Comparison of ENCODE assay signal across 8 cellular contexts in genomic region chr12:6937481-6938352, GRCh38. TPM values are rescaled to one million over a fixed set of nuclear protein-coding genes. Genes with fewer than 3 reads are reported as not detected.
DNase-seq lines count a peak whose midpoint lies in the region; ATAC-seq, FAIRE-seq and TF ChIP-seq lines count a peak whose summit lies in the region.

No MANE protein-coding gene starts in this region.

- FAIRE-seq in H1 (lab: Jason Lieb, UNC), result peak; percentile 90

- H2BK120ac ChIP-seq in H1 (replicated peaks; ENCODE audit: low read depth, low read length) (peak overlapping the region; percentile 25), mesendoderm (ENCODE audit: low read depth, low read length) (no peak overlapping the region)

- H3K56ac ChIP-seq in H1 (replicated peaks; ENCODE audit: insufficient read length, low read depth, low read length), result peak overlapping the region; percentile 65
- peak overlapping the region; percentile 88 for H3K56ac ChIP-seq in mesendoderm (ENCODE audit: low read length)

- peaks cover 60% of the 10 kb centered on the region for H3K36me3 ChIP-seq in HUES48 (ENCODE audit: control insufficient read depth, insufficient read depth, low read length)
- H3K36me3 ChIP-seq in H1 (ENCODE audit: control insufficient read depth in 2 of 4, insufficient read depth in 4 of 4, low read length in 3 of 4), result peaks cover 14 to 48% (median 31%) of the 10 kb centered on the region in 4 experiments
- peaks cover 20% of the 10 kb centered on the region for H3K36me3 ChIP-seq in mesendoderm (ENCODE audit: control insufficient read depth, insufficient read depth, low read length)

- WGBS in H1 (ENCODE audit: extremely low coverage in 1 of 2, insufficient coverage in 1 of 2, insufficient read length in 1 of 2, insufficient replicate concordance in 2 of 2, low coverage in 1 of 2, low lambda C conversion rate in 2 of 2, missing lambda C conversion rate in 1 of 2), 2 experiments, result 2% methylated on average over 66 of the region's 80 CpGs; no CpG with 5 or more reads in 1 of the 2 experiments
- WGBS in mesendoderm (ENCODE audit: extremely low coverage, insufficient coverage, low lambda C conversion rate), result no CpG with 5 or more reads among the region's 80 CpGs

- H4K8ac ChIP-seq in H1 (ENCODE audit: extremely low read depth, insufficient read depth, low read length), result peak overlapping the region; percentile 96; the same call in 1 of the 2 replicates
- peak overlapping the region; percentile 87 for H4K8ac ChIP-seq in mesendoderm (ENCODE audit: low read depth, low read length)

- peaks cover 7% of the 10 kb centered on the region; the same call in 1 of the 2 replicates for H3K4me1 ChIP-seq in HUES48 (ENCODE audit: control insufficient read depth, insufficient read depth, low read length)
- H3K4me1 ChIP-seq in H1 (replicated peaks in 1 of 4; ENCODE audit: control insufficient read depth in 3 of 4, insufficient read depth in 4 of 4, low read length in 3 of 4), result peaks cover 0 to 13% (median 5%) of the 10 kb centered on the region in 4 experiments; a peak in 5 of 7 replicates
- peaks cover 2% of the 10 kb centered on the region for H3K4me1 ChIP-seq in mesendoderm (ENCODE audit: control insufficient read depth, low read depth, low read length)

- peak overlapping the region; percentile 71 for H3K4me3 ChIP-seq in HUES48 (ENCODE audit: low read depth, low read length)
- H3K4me3 ChIP-seq in H1 (ENCODE audit: extremely low read depth in 1 of 4, insufficient read depth in 2 of 4, low read depth in 3 of 4, low read length in 4 of 4), result peak overlapping the region; percentile 42 to 69 (median 58)
- peak overlapping the region; percentile 19 for H3K4me3 ChIP-seq in mesendoderm (ENCODE audit: low read length)

- CTCF ChIA-PET in H1 (lab: Charles Lee; ENCODE audit: partially characterized antibody), result interaction anchor here (0.6 to 20.2 kb wide), 18 partner anchors 12 to 624 kb away, joined by 3 to 253 read pairs (median 3); partner anchors contain the start of genes ATN1, SPSB2 and TPI1

- peak in 2 of 3 experiments; percentile 90 to 99; a peak in 3 of 4 replicates for TF ChIP-seq CTCF in H1 (IDR thresholded peaks at IDR 0.05; ENCODE audit: control extremely low read depth in 1 of 3, insufficient read depth in 1 of 3, low read depth in 1 of 3, low read length in 3 of 3)

- peak overlapping the region; percentile 98 for H3K27ac ChIP-seq in HUES48 (ENCODE audit: low read depth, low read length)
- H3K27ac ChIP-seq in H1 (ENCODE audit: low read depth, low read length), result peak overlapping the region; percentile 90
- H3K27ac ChIP-seq in mesendoderm (ENCODE audit: low read depth, low read length), result peak overlapping the region; percentile 64

- no peak overlapping the region for H3K23ac ChIP-seq in H1 (ENCODE audit: insufficient read length)
- H3K23ac ChIP-seq in mesendoderm (ENCODE audit: low read length), result no peak overlapping the region

- TF ChIP-seq POLR2A in H1 (IDR thresholded peaks at IDR 0.05; ENCODE audit: control extremely low read depth in 1 of 2, low read depth in 2 of 2, low read length in 2 of 2), result peak in 1 of 2 experiments; percentile 93; a peak in 2 of 3 replicates

- H2AK5ac ChIP-seq in H1 (ENCODE audit: low read depth, low read length) (no peak overlapping the region), mesendoderm (ENCODE audit: low read length) (no peak overlapping the region)

- H3K23me2 ChIP-seq in H1 (ENCODE audit: low read depth, low read length), result peaks cover 4% of the 10 kb centered on the region; the same call in 1 of the 2 replicates

- H2BK5ac ChIP-seq in H1 (ENCODE audit: low read depth, low read length) (peak overlapping the region; percentile 79), mesendoderm (ENCODE audit: low read length) (no peak overlapping the region)

- H3K18ac ChIP-seq in H1 (ENCODE audit: extremely low read depth, low read length), result peak overlapping the region; percentile 85
- peak overlapping the region; percentile 51 for H3K18ac ChIP-seq in mesendoderm (ENCODE audit: low read length)

- H2BK12ac ChIP-seq in H1 (ENCODE audit: low read depth, low read length), result 0 out of 2 replicates have a peak overlapping the region, but pooled peaks have one; percentile 55

- ATAC-seq in GM21360 (IDR thresholded peaks at IDR 0.05; ENCODE audit: unreplicated experiment), result peak; percentile 83

- H2BK15ac ChIP-seq in H1 (ENCODE audit: low read length) (no peak overlapping the region; the same call in 1 of the 2 replicates), mesendoderm (replicated peaks; ENCODE audit: low read depth) (no peak overlapping the region)

- peak; percentile 56 to 63; a peak in 1 of 3 replicates for TF ChIP-seq EP300 in H1 (IDR thresholded peaks at IDR 0.05; ENCODE audit: borderline replicate concordance in 1 of 2, low read depth in 2 of 2, low read length in 2 of 2)

- H4K20me1 ChIP-seq in H1 (replicated peaks in 1 of 2; ENCODE audit: control insufficient read depth in 1 of 2, insufficient read depth in 2 of 2, low read length in 2 of 2), result peaks cover 8 to 10% of the 10 kb centered on the region in 2 experiments

- TF ChIP-seq RAD21 in H1 (IDR thresholded peaks at IDR 0.05 in 1 of 2, conservative IDR thresholded peaks at IDR 0.05 in 1 of 2; ENCODE audit: low read depth in 2 of 2, low read length in 2 of 2), result peak; percentile 51 to 53; a peak in 3 of 4 replicates

- H3K4me2 ChIP-seq in H1 (ENCODE audit: insufficient read depth in 1 of 2, low read depth in 2 of 2, low read length in 2 of 2), result peak overlapping the region; percentile 46 to 71
- H3K4me2 ChIP-seq in mesendoderm (ENCODE audit: low read length), result peak overlapping the region; percentile 53

- H3K79me1 ChIP-seq in H1 (ENCODE audit: low read depth, low read length) (peaks cover 7% of the 10 kb centered on the region; the same call in 1 of the 2 replicates), mesendoderm (ENCODE audit: low read length) (peaks cover 9% of the 10 kb centered on the region)

- H4K5ac ChIP-seq in H1 (ENCODE audit: insufficient read length, low read depth, low read length), result peak overlapping the region; percentile 85
- H4K5ac ChIP-seq in mesendoderm (ENCODE audit: low read length), result no peak overlapping the region

- H4K91ac ChIP-seq in H1 (replicated peaks; ENCODE audit: insufficient read length, low read length), result peak overlapping the region; percentile 88

- H3K27me3 ChIP-seq in HUES48 (ENCODE audit: control insufficient read depth, insufficient read depth, low read length) (no peaks in the 10 kb centered on the region), H1 (replicated peaks in 1 of 4; ENCODE audit: control insufficient read depth in 3 of 4, extremely low read depth in 1 of 4, insufficient read depth in 3 of 4, low read length in 3 of 4) (no peaks in the 10 kb centered on the region), mesendoderm (ENCODE audit: insufficient read depth, low read length, poor library complexity) (no peaks in the 10 kb centered on the region)

- no peak overlapping the region for H2BK20ac ChIP-seq in H1 (ENCODE audit: low read length)

- no peak overlapping the region for H3K4ac ChIP-seq in H1 (replicated peaks; ENCODE audit: insufficient read length, low read depth, low read length)
- H3K4ac ChIP-seq in mesendoderm (ENCODE audit: low read depth, low read length), result peak overlapping the region; percentile 74

- no peaks in the 10 kb centered on the region for H3K9me3 ChIP-seq in HUES48 (ENCODE audit: control insufficient read depth, insufficient read depth, low read length)
- H3K9me3 ChIP-seq in H1 (ENCODE audit: insufficient read depth in 2 of 2, low read depth in 1 of 2, low read length in 1 of 2), result no peaks in the 10 kb centered on the region

- H2AFZ ChIP-seq in H1 (ENCODE audit: low read length), result no peak overlapping the region

- no peak overlapping the region for H3K14ac ChIP-seq in H1 (ENCODE audit: insufficient read length)

- POLR2A ChIA-PET in H1 (lab: Charles Lee; ENCODE audit: partially characterized antibody), result interaction anchor here (0.6 to 44.0 kb wide), 14 partner anchors 4 to 245 kb away, joined by 3 to 1596 read pairs (median 4); partner anchors contain the start of genes ATN1, C12orf57, CDCA3 and EMG1

- H3K79me2 ChIP-seq in H1 (ENCODE audit: control insufficient read depth in 1 of 2, insufficient read depth in 2 of 2, low read length in 2 of 2) (peaks cover 0 to 3% of the 10 kb centered on the region in 2 experiments; a peak in 2 of 4 replicates), mesendoderm (ENCODE audit: control insufficient read depth, insufficient read depth, low read length) (peaks cover 6% of the 10 kb centered on the region)

- peak; percentile 95 for DNase-seq in Caki2 (ENCODE audit: low read depth)
- DNase-seq in NOMO-1 treated with dmso at 0.1 percent for 144 hours (lab: John Stamatoyannopoulos, UW; ENCODE audit: unreplicated experiment), result peak; percentile 96
- peak; percentile 79 for DNase-seq in activated CD8-positive, alpha-beta memory T cell treated with anti-CD3 and anti-CD28 coated beads, Interleukin-2, amount 50 U/mL, for 1 hour (ENCODE audit: extremely low read depth)
- peak in 1 of 2 experiments; percentile 93 for DNase-seq in H1 (ENCODE audit: low read depth in 1 of 2, low spot score in 2 of 2)
- DNase-seq in mesendoderm, result peak; percentile 99
- peak; percentile 85 for DNase-seq in stimulated activated CD8-positive, alpha-beta memory T cell treated with anti-CD3 and anti-CD28 coated beads, Interleukin-15, amount 100 ng/mL, for 1 hour (ENCODE audit: low read depth)

- H3K9ac ChIP-seq in HUES48 (ENCODE audit: low read depth, low read length) (peak overlapping the region; percentile 88), H1 (replicated peaks in 1 of 4; ENCODE audit: extremely low read depth in 1 of 4, low read depth in 3 of 4, low read length in 3 of 4) (peak overlapping the region; percentile 78 to 95 (median 86)), mesendoderm (ENCODE audit: low read length) (peak overlapping the region; percentile 86)

- in situ Hi-C loops in Caki2 (cut with HindIII; ENCODE audit: low pct_unique_long_range_greater_than_20kb, low sequenced_read_pairs), result no loop called here

RNA-seq across cellular contexts. Expression of gene RNU7-1, which starts 5.9 kb away (rescaled TPM):
- total RNA-seq in Caki2 (2014; rRNA removed; shearing (Covaris generic); ENCODE audit: low replicate concordance), result not detected in 2 replicates
- total RNA-seq in H1 (2021; fragmentation: NEBNext Ultra II Directional; extraction: Animal tissue kit (Norgen Biotek cat#: 25700)), result not detected in 2 replicates
- not detected in 2 replicates for polyA plus RNA-seq in H1 (2011; rRNA removed)
- polyA plus RNA-seq in H1 (2011; cell fraction: cytosol; rRNA removed), result not detected
- polyA plus RNA-seq in H1 (2011; cell fraction: nucleus; rRNA removed), result not detected
- not detected in 4 replicates for polyA plus RNA-seq in H1 (2012, experiment 1 of 2)
- polyA plus RNA-seq in H1 (2012, experiment 2 of 2), result not detected
- not detected for polyA plus RNA-seq in H1 (2013, experiment 1 of 2)
- not detected for polyA plus RNA-seq in H1 (2013, experiment 2 of 2)
- polyA minus RNA-seq in H1 (2011; rRNA and poly(A)+ RNA removed), result not detected in 2 replicates
- polyA minus RNA-seq in H1 (2011; cell fraction: cytosol; rRNA and poly(A)+ RNA removed), result not detected
- polyA minus RNA-seq in H1 (2011; cell fraction: nucleus; rRNA and poly(A)+ RNA removed), result not detected
- not detected for polyA plus RNA-seq in mesendoderm (2013, experiment 1 of 2)
- not detected for polyA plus RNA-seq in mesendoderm (2013, experiment 2 of 2)

RNA-seq across cellular contexts. Expression of gene C12orf57, which starts 6.1 kb away (rescaled TPM):
- 105 and 107 TPM in 2 replicates for total RNA-seq in Caki2 (2014; rRNA removed; shearing (Covaris generic); ENCODE audit: low replicate concordance)
- 174 and 185 TPM in 2 replicates for total RNA-seq in H1 (2021; fragmentation: NEBNext Ultra II Directional; extraction: Animal tissue kit (Norgen Biotek cat#: 25700))
- 993 and 1,124 TPM in 2 replicates for polyA plus RNA-seq in H1 (2011; rRNA removed)
- polyA plus RNA-seq in H1 (2011; cell fraction: cytosol; rRNA removed), result 811 TPM
- 653 TPM for polyA plus RNA-seq in H1 (2011; cell fraction: nucleus; rRNA removed)
- 167 to 390 TPM (median 374 TPM) in 4 replicates for polyA plus RNA-seq in H1 (2012, experiment 1 of 2)
- 596 TPM for polyA plus RNA-seq in H1 (2012, experiment 2 of 2)
- polyA plus RNA-seq in H1 (2013, experiment 1 of 2), result 206 TPM
- polyA plus RNA-seq in H1 (2013, experiment 2 of 2), result 192 TPM
- 66.6 and 106 TPM in 2 replicates for polyA minus RNA-seq in H1 (2011; rRNA and poly(A)+ RNA removed)
- 76.3 TPM for polyA minus RNA-seq in H1 (2011; cell fraction: cytosol; rRNA and poly(A)+ RNA removed)
- 112 TPM for polyA minus RNA-seq in H1 (2011; cell fraction: nucleus; rRNA and poly(A)+ RNA removed)
- polyA plus RNA-seq in mesendoderm (2013, experiment 1 of 2), result 146 TPM
- 141 TPM for polyA plus RNA-seq in mesendoderm (2013, experiment 2 of 2)

RNA-seq across cellular contexts. Expression of gene ATN1, which starts 10.0 kb away (rescaled TPM):
- total RNA-seq in Caki2 (2014; rRNA removed; shearing (Covaris generic); ENCODE audit: low replicate concordance), result 0.84 and 2.8 TPM in 2 replicates
- 69.6 and 73.4 TPM in 2 replicates for total RNA-seq in H1 (2021; fragmentation: NEBNext Ultra II Directional; extraction: Animal tissue kit (Norgen Biotek cat#: 25700))
- 20.6 and 43.0 TPM in 2 replicates for polyA plus RNA-seq in H1 (2011; rRNA removed)
- polyA plus RNA-seq in H1 (2011; cell fraction: cytosol; rRNA removed), result 13.5 TPM
- 178 TPM for polyA plus RNA-seq in H1 (2011; cell fraction: nucleus; rRNA removed)
- polyA plus RNA-seq in H1 (2012, experiment 1 of 2), result 61.7 to 82.1 TPM (median 77.4 TPM) in 4 replicates
- polyA plus RNA-seq in H1 (2012, experiment 2 of 2), result 48.0 TPM
- polyA plus RNA-seq in H1 (2013, experiment 1 of 2), result 51.3 TPM
- polyA plus RNA-seq in H1 (2013, experiment 2 of 2), result 48.3 TPM
- 11.4 and 14.0 TPM in 2 replicates for polyA minus RNA-seq in H1 (2011; rRNA and poly(A)+ RNA removed)
- 37.6 TPM for polyA minus RNA-seq in H1 (2011; cell fraction: cytosol; rRNA and poly(A)+ RNA removed)
- 42.3 TPM for polyA minus RNA-seq in H1 (2011; cell fraction: nucleus; rRNA and poly(A)+ RNA removed)
- 69.5 TPM for polyA plus RNA-seq in mesendoderm (2013, experiment 1 of 2)
- 69.1 TPM for polyA plus RNA-seq in mesendoderm (2013, experiment 2 of 2)

RNA-seq across cellular contexts. Expression of gene PTPN6, which starts 13.4 kb away (rescaled TPM):
- 28.3 and 30.2 TPM in 2 replicates for total RNA-seq in Caki2 (2014; rRNA removed; shearing (Covaris generic); ENCODE audit: low replicate concordance)
- 25.7 and 28.4 TPM in 2 replicates for total RNA-seq in H1 (2021; fragmentation: NEBNext Ultra II Directional; extraction: Animal tissue kit (Norgen Biotek cat#: 25700))
- 16.3 and 22.6 TPM in 2 replicates for polyA plus RNA-seq in H1 (2011; rRNA removed)
- 21.3 TPM for polyA plus RNA-seq in H1 (2011; cell fraction: cytosol; rRNA removed)
- polyA plus RNA-seq in H1 (2011; cell fraction: nucleus; rRNA removed), result 32.9 TPM
- polyA plus RNA-seq in H1 (2012, experiment 1 of 2), result 34.9 to 37.3 TPM (median 36.6 TPM) in 4 replicates
- 28.9 TPM for polyA plus RNA-seq in H1 (2012, experiment 2 of 2)
- polyA plus RNA-seq in H1 (2013, experiment 1 of 2), result 23.2 TPM
- 25.8 TPM for polyA plus RNA-seq in H1 (2013, experiment 2 of 2)
- polyA minus RNA-seq in H1 (2011; rRNA and poly(A)+ RNA removed), result 12.4 and 24.5 TPM in 2 replicates
- 17.8 TPM for polyA minus RNA-seq in H1 (2011; cell fraction: cytosol; rRNA and poly(A)+ RNA removed)
- 9.1 TPM for polyA minus RNA-seq in H1 (2011; cell fraction: nucleus; rRNA and poly(A)+ RNA removed)
- 13.2 TPM for polyA plus RNA-seq in mesendoderm (2013, experiment 1 of 2)
- 14.1 TPM for polyA plus RNA-seq in mesendoderm (2013, experiment 2 of 2)

RNA-seq across cellular contexts. Expression of gene ENO2, which starts 23.3 kb away (rescaled TPM):
- total RNA-seq in Caki2 (2014; rRNA removed; shearing (Covaris generic); ENCODE audit: low replicate concordance), result 91.9 and 127 TPM in 2 replicates
- 90.9 and 92.4 TPM in 2 replicates for total RNA-seq in H1 (2021; fragmentation: NEBNext Ultra II Directional; extraction: Animal tissue kit (Norgen Biotek cat#: 25700))
- polyA plus RNA-seq in H1 (2011; rRNA removed), result 102 and 126 TPM in 2 replicates
- polyA plus RNA-seq in H1 (2011; cell fraction: cytosol; rRNA removed), result 137 TPM
- 300 TPM for polyA plus RNA-seq in H1 (2011; cell fraction: nucleus; rRNA removed)
- 110 to 167 TPM (median 137 TPM) in 4 replicates for polyA plus RNA-seq in H1 (2012, experiment 1 of 2)
- 110 TPM for polyA plus RNA-seq in H1 (2012, experiment 2 of 2)
- 47.4 TPM for polyA plus RNA-seq in H1 (2013, experiment 1 of 2)
- polyA plus RNA-seq in H1 (2013, experiment 2 of 2), result 42.8 TPM
- polyA minus RNA-seq in H1 (2011; rRNA and poly(A)+ RNA removed), result 82.7 and 92.1 TPM in 2 replicates
- polyA minus RNA-seq in H1 (2011; cell fraction: cytosol; rRNA and poly(A)+ RNA removed), result 37.7 TPM
- polyA minus RNA-seq in H1 (2011; cell fraction: nucleus; rRNA and poly(A)+ RNA removed), result 66.1 TPM
- polyA plus RNA-seq in mesendoderm (2013, experiment 1 of 2), result 12.1 TPM
- 12.4 TPM for polyA plus RNA-seq in mesendoderm (2013, experiment 2 of 2)

Comparison
In these comparisons a context has a peak if more than half of its experiments do, and no peak if none do; other contexts are left out.
1. H3K4me3 ChIP-seq: peak in every context shown above with its lines; median percentile 71 in HUES48; 58 in H1; 19 in mesendoderm.
2. RNA of gene ATN1, which starts 10.0 kb away (total RNA-seq): 69.6 to 73.4 TPM in H1; 0.84 to 2.8 TPM in Caki2; every median in the first group is over 10 times any median in the second.
3. Peak in every context shown above with its lines, with median percentiles within 50 percentile points of each other: H3K27ac ChIP-seq and H3K9ac ChIP-seq.